In the genomic region with DNA sequence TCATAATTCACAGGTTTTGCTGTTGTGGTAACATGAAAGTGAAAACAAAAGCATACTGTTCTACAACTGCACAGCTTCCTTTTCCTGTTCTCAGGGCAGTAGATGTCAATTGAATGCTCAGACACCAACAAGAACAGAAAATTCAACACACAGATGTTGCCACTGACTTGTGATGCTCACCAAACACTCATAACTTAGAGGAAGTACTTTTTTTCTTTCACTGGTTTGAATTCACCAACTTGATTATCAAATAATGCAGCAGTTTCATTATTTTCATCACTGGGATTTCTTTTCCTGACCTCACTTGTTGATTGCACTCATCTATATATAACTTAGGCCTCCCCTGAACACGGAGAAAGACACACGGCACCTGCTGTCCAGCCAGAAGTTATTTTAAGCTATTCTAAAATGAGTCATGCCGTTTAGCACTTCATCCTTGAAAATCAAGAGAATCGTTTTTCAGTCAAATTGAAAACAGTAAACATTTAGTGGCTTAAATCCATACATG, we compare ENCODE assay signal across 1 cellular context.
A peak's percentile ranks its signal among the peaks of the same experiment; 100 is the strongest.
TF ChIP-seq lines count a peak whose summit lies in the region.

No MANE protein-coding gene starts in this region.

TF ChIP-seq in GM12878, 131 proteins besides CTCF, POLR2A, EP300 and RAD21 (continued from another document):
- TF ChIP-seq, protein P1, sequence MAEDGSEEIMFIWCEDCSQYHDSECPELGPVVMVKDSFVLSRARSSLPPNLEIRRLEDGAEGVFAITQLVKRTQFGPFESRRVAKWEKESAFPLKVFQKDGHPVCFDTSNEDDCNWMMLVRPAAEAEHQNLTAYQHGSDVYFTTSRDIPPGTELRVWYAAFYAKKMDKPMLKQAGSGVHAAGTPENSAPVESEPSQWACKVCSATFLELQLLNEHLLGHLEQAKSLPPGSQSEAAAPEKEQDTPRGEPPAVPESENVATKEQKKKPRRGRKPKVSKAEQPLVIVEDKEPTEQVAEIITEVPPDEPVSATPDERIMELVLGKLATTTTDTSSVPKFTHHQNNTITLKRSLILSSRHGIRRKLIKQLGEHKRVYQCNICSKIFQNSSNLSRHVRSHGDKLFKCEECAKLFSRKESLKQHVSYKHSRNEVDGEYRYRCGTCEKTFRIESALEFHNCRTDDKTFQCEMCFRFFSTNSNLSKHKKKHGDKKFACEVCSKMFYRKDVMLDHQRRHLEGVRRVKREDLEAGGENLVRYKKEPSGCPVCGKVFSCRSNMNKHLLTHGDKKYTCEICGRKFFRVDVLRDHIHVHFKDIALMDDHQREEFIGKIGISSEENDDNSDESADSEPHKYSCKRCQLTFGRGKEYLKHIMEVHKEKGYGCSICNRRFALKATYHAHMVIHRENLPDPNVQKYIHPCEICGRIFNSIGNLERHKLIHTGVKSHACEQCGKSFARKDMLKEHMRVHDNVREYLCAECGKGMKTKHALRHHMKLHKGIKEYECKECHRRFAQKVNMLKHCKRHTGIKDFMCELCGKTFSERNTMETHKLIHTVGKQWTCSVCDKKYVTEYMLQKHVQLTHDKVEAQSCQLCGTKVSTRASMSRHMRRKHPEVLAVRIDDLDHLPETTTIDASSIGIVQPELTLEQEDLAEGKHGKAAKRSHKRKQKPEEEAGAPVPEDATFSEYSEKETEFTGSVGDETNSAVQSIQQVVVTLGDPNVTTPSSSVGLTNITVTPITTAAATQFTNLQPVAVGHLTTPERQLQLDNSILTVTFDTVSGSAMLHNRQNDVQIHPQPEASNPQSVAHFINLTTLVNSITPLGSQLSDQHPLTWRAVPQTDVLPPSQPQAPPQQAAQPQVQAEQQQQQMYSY (CRISPR knock-in tag; IDR thresholded peaks at IDR 0.05), result no peak
- TF ChIP-seq, protein P2, sequence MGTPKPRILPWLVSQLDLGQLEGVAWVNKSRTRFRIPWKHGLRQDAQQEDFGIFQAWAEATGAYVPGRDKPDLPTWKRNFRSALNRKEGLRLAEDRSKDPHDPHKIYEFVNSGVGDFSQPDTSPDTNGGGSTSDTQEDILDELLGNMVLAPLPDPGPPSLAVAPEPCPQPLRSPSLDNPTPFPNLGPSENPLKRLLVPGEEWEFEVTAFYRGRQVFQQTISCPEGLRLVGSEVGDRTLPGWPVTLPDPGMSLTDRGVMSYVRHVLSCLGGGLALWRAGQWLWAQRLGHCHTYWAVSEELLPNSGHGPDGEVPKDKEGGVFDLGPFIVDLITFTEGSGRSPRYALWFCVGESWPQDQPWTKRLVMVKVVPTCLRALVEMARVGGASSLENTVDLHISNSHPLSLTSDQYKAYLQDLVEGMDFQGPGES (IDR thresholded peaks at IDR 0.05), result no peak
- no peak for TF ChIP-seq LARP7 (IDR thresholded peaks at IDR 0.05)
- TF ChIP-seq ZNF384 (IDR thresholded peaks at IDR 0.05; ENCODE audit: borderline replicate concordance, low read depth, low read length), result no peak
- peak; percentile 89 for TF ChIP-seq TCF12 (IDR thresholded peaks at IDR 0.05; ENCODE audit: low read depth, low read length)
- TF ChIP-seq, protein P3, sequence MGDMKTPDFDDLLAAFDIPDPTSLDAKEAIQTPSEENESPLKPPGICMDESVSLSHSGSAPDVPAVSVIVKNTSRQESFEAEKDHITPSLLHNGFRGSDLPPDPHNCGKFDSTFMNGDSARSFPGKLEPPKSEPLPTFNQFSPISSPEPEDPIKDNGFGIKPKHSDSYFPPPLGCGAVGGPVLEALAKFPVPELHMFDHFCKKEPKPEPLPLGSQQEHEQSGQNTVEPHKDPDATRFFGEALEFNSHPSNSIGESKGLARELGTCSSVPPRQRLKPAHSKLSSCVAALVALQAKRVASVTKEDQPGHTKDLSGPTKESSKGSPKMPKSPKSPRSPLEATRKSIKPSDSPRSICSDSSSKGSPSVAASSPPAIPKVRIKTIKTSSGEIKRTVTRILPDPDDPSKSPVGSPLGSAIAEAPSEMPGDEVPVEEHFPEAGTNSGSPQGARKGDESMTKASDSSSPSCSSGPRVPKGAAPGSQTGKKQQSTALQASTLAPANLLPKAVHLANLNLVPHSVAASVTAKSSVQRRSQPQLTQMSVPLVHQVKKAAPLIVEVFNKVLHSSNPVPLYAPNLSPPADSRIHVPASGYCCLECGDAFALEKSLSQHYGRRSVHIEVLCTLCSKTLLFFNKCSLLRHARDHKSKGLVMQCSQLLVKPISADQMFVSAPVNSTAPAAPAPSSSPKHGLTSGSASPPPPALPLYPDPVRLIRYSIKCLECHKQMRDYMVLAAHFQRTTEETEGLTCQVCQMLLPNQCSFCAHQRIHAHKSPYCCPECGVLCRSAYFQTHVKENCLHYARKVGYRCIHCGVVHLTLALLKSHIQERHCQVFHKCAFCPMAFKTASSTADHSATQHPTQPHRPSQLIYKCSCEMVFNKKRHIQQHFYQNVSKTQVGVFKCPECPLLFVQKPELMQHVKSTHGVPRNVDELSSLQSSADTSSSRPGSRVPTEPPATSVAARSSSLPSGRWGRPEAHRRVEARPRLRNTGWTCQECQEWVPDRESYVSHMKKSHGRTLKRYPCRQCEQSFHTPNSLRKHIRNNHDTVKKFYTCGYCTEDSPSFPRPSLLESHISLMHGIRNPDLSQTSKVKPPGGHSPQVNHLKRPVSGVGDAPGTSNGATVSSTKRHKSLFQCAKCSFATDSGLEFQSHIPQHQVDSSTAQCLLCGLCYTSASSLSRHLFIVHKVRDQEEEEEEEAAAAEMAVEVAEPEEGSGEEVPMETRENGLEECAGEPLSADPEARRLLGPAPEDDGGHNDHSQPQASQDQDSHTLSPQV (IDR thresholded peaks at IDR 0.05), result no peak
- peak; percentile 72; the same call in 1 of the 2 replicates for TF ChIP-seq NBN (IDR thresholded peaks at IDR 0.05)
- TF ChIP-seq NFIC (IDR thresholded peaks at IDR 0.05; ENCODE audit: low read depth, low read length), result peak; percentile 97
- TF ChIP-seq RBBP5 (conservative IDR thresholded peaks at IDR 0.05), result peak; percentile 86; the same call in 1 of the 2 replicates
